Comparison of ENCODE assay signal across 11 cellular contexts in the genomic region with DNA sequence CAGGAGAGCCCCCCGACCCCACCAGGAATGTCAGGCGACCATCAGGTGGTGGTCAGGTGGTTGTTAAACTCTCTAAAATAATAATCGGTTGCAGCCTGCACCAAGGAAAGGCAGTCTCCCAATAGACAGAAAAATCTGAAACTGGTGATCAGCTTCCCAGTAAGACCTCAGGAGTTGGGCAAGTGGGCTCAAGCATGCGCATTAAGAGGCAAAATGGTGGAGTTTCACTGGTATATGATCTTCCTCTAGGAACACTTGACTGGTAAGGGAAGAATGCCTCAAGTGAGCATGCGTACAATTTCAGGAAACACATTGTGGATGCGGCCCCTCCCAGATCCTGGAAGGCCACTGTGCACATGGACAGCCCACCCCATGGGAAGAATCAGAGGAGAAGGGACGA.
"Had no signal": no experiment of that assay in that cellular context is flagged by ENCODE, and none has a peak within 500 bp of the region (broad histone marks: within the 10 kb centered on the region; RNA-seq: fewer than 3 reads in every experiment).

No MANE protein-coding gene starts in this region.

- H3K4me3 ChIP-seq: GM23248, GM23338, HAP-1 had no signal

- H3K36me3 ChIP-seq: HAP-1 had no signal

- FAIRE-seq: H1, H54 had no signal

- DNase-seq: GM23248, GOT3, H7, H9, HCEC 1CT, HFFc6 had no signal

- ATAC-seq: GM23338, HCT116 had no signal

- H2AFZ ChIP-seq: GM23248, GM23338 had no signal

- H3K27ac ChIP-seq: GM23248 had no signal

- H3K9ac ChIP-seq: GM23248 had no signal

- H3K4me1 ChIP-seq: HAP-1 had no signal

- H3K4me2 ChIP-seq: GM23338 had no signal

- H3K9me3 ChIP-seq: HAP-1 had no signal
